33 cellular contexts compared by ENCODE assay signal in the genomic region with DNA sequence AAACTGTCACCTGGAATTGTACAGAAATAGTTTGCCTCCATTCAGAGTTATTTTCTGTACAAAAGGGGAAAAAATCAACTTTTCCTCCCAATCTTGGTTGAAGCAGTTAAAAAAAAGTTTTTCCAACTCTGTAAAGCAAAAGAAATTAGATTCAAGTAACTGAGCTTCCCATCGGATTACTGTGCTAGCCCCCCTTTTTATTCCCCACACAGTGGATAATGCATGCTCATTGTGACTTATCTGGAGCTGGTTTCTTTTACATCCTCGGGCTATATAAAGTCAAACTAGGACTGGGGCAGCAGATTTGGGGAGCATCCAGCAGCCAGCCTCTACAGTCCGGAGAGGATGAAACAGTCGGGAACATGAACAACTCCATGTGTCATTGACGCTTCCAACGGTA. TPM values are rescaled to one million over a fixed set of nuclear protein-coding genes. Genes with fewer than 3 reads are reported as not detected.
"Had no signal": no experiment of that assay in that cellular context is flagged by ENCODE, and none has a peak within 500 bp of the region (broad histone marks: within the 10 kb centered on the region; RNA-seq: fewer than 3 reads in every experiment).

A gene (plus strand): TSS at position 301 of the 400 bp plus-strand sequence. CDS start 335 bp downstream, outside the sequence.

- H3K27me3 Mint-ChIP-seq: stimulated activated memory B cell treated with anti-CD40 and anti-IgM and Interleukin-4, amounts not matched to agents 10 μg/mL and 1 μg/mL and 100 μg/mL, for 72 hours had no signal

- H3K4me1 Mint-ChIP-seq: stimulated activated effector memory CD8-positive, alpha-beta T cell treated with anti-CD3 and anti-CD28 coated beads, Interleukin-12 subunit alpha, Interleukin-12 subunit beta, amount 100 ng/mL, for 72 hours; stimulated activated naive CD8-positive, alpha-beta T cell treated with anti-CD3 and anti-CD28 coated beads, Interleukin-15, amount 100 ng/mL, for 72 hours had no signal

- H3K36me3 ChIP-seq: stomach, suprapubic skin, thoracic aorta, thyroid gland, tibial artery, tibial nerve, transverse colon, upper lobe of left lung, upper lobe of right lung, uterus, vagina had no signal

- H3K4me3 ChIP-seq: stomach, suprapubic skin, testis, thoracic aorta, thyroid gland, tibial artery, tibial nerve, transverse colon, upper lobe of left lung, upper lobe of right lung, uterus, vagina had no signal

- H3K27ac Mint-ChIP-seq: stimulated activated effector memory CD8-positive, alpha-beta T cell treated with anti-CD3 and anti-CD28 coated beads, Interleukin-12 subunit alpha, Interleukin-12 subunit beta, amount 100 ng/mL, for 72 hours; stimulated activated memory B cell treated with anti-CD40 and anti-IgM and Interleukin-4, amounts not matched to agents 10 μg/mL and 1 μg/mL and 100 μg/mL, for 72 hours; stimulated activated naive B cell treated with anti-CD40 and anti-IgM and Interleukin-4, amounts not matched to agents 10 μg/mL and 1 μg/mL and 100 μg/mL, for 72 hours; stimulated activated naive CD8-positive, alpha-beta T cell treated with anti-CD3 and anti-CD28 coated beads, Interleukin-15, Interleukin-2, amounts not matched to agents 100 ng/mL and 50 ng/mL, for 24 hours; type B pancreatic cell had no signal

- H3K9me3 Mint-ChIP-seq: stimulated activated effector memory CD8-positive, alpha-beta T cell treated with anti-CD3 and anti-CD28 coated beads, Interleukin-12 subunit alpha, Interleukin-12 subunit beta, amount 100 ng/mL, for 72 hours; stimulated activated naive B cell treated with anti-CD40 and anti-IgM and Interleukin-4, amounts not matched to agents 10 μg/mL and 1 μg/mL and 100 μg/mL, for 72 hours; stimulated activated naive CD8-positive, alpha-beta T cell treated with anti-CD3 and anti-CD28 coated beads, Interleukin-15, amount 100 ng/mL, for 72 hours; stimulated activated naive CD8-positive, alpha-beta T cell treated with anti-CD3 and anti-CD28 coated beads, Interleukin-15, Interleukin-2, amounts not matched to agents 100 ng/mL and 50 ng/mL, for 24 hours; type B pancreatic cell had no signal

- H3K4me3 Mint-ChIP-seq: stimulated activated effector memory CD8-positive, alpha-beta T cell treated with anti-CD3 and anti-CD28 coated beads, Interleukin-12 subunit alpha, Interleukin-12 subunit beta, amount 100 ng/mL, for 72 hours; stimulated activated memory B cell treated with anti-CD40 and anti-IgM and Interleukin-4, amounts not matched to agents 10 μg/mL and 1 μg/mL and 100 μg/mL, for 72 hours; stimulated activated naive B cell treated with anti-CD40 and anti-IgM and Interleukin-4, amounts not matched to agents 10 μg/mL and 1 μg/mL and 100 μg/mL, for 72 hours; stimulated activated naive CD8-positive, alpha-beta T cell treated with anti-CD3 and anti-CD28 coated beads, Interleukin-15, amount 100 ng/mL, for 72 hours; stimulated activated naive CD8-positive, alpha-beta T cell treated with anti-CD3 and anti-CD28 coated beads, Interleukin-15, Interleukin-2, amounts not matched to agents 100 ng/mL and 50 ng/mL, for 24 hours; type B pancreatic cell had no signal

- DNase-seq: stimulated activated CD4-positive, alpha-beta T cell treated with anti-CD3 and anti-CD28 coated beads, Interleukin-2, amount 100 ng/mL, for 48 hours; stimulated activated CD4-positive, alpha-beta T cell treated with anti-CD3 and anti-CD28 coated beads, Interleukin-4, amount 100 ng/mL, for 1 hour; stimulated activated CD4-positive, alpha-beta T cell treated with anti-CD3 and anti-CD28 coated beads, Interleukin-4, amount 100 ng/mL, for 24 hours; stimulated activated CD4-positive, alpha-beta T cell treated with anti-CD3 and anti-CD28 coated beads, Interleukin-4, amount 100 ng/mL, for 4 hours; stimulated activated CD8-positive, alpha-beta memory T cell treated with anti-CD3 and anti-CD28 coated beads, Interleukin-4, amount 100 ng/mL, for 48 hours; stimulated activated naive B cell treated with anti-CD40 and anti-IgM and Interleukin-4, amounts not matched to agents 10 μg/mL and 1 μg/mL and 100 μg/mL, for 72 hours; stimulated activated naive CD4-positive, alpha-beta T cell; stimulated activated naive CD4-positive, alpha-beta T cell treated with Interleukin-2 at 50 U/mL for 16 hours; stimulated activated naive CD8-positive, alpha-beta T cell treated with anti-CD3 and anti-CD28 coated beads, Interleukin-15, amount 100 ng/mL, for 72 hours; stimulated activated naive CD8-positive, alpha-beta T cell treated with anti-CD3 and anti-CD28 coated beads, Interleukin-15, Interleukin-2, amounts not matched to agents 100 U/mL and 50 U/mL, for 24 hours; stomach; substantia nigra; testis; thyroid gland; tibial artery; transverse colon; trophoblast cell; upper lobe of left lung; upper lobe of right lung; uterus had no signal

- H3K27me3 ChIP-seq: stomach, suprapubic skin, testis, thyroid gland, tibial artery, tibial nerve, transverse colon, upper lobe of left lung, upper lobe of right lung, uterus, vagina had no signal

- H3K27ac ChIP-seq: stomach, suprapubic skin, testis, thoracic aorta, tibial artery, tibial nerve, transverse colon, upper lobe of left lung, upper lobe of right lung, uterus, vagina had no signal

- H3K4me1 ChIP-seq: suprapubic skin, testis, transverse colon, uterus, vagina had no signal

- FAIRE-seq: urothelium cell line had no signal

- H3K36me3 Mint-ChIP-seq: stimulated activated effector memory CD8-positive, alpha-beta T cell treated with anti-CD3 and anti-CD28 coated beads, Interleukin-12 subunit alpha, Interleukin-12 subunit beta, amount 100 ng/mL, for 72 hours; stimulated activated memory B cell treated with anti-CD40 and anti-IgM and Interleukin-4, amounts not matched to agents 10 μg/mL and 1 μg/mL and 100 μg/mL, for 72 hours; stimulated activated naive B cell treated with anti-CD40 and anti-IgM and Interleukin-4, amounts not matched to agents 10 μg/mL and 1 μg/mL and 100 μg/mL, for 72 hours; type B pancreatic cell had no signal

- H3K9me3 ChIP-seq: stomach, suprapubic skin, testis, thoracic aorta, thyroid gland, tibial artery, tibial nerve, transverse colon, upper lobe of left lung, upper lobe of right lung, uterus, vagina had no signal

- ATAC-seq: stimulated activated effector memory CD8-positive, alpha-beta T cell treated with anti-CD3 and anti-CD28 coated beads, Interleukin-12 subunit alpha, Interleukin-12 subunit beta, amount 100 ng/mL, for 72 hours; stimulated activated memory B cell treated with anti-CD40 and anti-IgM and Interleukin-4, amounts not matched to agents 10 μg/mL and 1 μg/mL and 100 μg/mL, for 72 hours; stimulated activated naive B cell treated with anti-CD40 and anti-IgM and Interleukin-4, amounts not matched to agents 10 μg/mL and 1 μg/mL and 100 μg/mL, for 72 hours; stimulated activated naive CD8-positive, alpha-beta T cell treated with anti-CD3 and anti-CD28 coated beads, Interleukin-15, amount 100 ng/mL, for 72 hours; stimulated activated naive CD8-positive, alpha-beta T cell treated with anti-CD3 and anti-CD28 coated beads, Interleukin-15, Interleukin-2, amounts not matched to agents 100 U/mL and 50 U/mL, for 24 hours; upper lobe of right lung had no signal

RNA-seq across cellular contexts. Expression of the gene that starts here (rescaled TPM):
- total RNA-seq: stomach, subcutaneous adipose tissue, suprapubic skin, temporal lobe, thoracic aorta, tibial nerve, transverse colon, upper lobe of left lung, upper lobe of right lung, ureter, urinary bladder, uterus, vagina had no signal
- polyA plus RNA-seq: stomach, urinary bladder had no signal
